In the genomic region with DNA sequence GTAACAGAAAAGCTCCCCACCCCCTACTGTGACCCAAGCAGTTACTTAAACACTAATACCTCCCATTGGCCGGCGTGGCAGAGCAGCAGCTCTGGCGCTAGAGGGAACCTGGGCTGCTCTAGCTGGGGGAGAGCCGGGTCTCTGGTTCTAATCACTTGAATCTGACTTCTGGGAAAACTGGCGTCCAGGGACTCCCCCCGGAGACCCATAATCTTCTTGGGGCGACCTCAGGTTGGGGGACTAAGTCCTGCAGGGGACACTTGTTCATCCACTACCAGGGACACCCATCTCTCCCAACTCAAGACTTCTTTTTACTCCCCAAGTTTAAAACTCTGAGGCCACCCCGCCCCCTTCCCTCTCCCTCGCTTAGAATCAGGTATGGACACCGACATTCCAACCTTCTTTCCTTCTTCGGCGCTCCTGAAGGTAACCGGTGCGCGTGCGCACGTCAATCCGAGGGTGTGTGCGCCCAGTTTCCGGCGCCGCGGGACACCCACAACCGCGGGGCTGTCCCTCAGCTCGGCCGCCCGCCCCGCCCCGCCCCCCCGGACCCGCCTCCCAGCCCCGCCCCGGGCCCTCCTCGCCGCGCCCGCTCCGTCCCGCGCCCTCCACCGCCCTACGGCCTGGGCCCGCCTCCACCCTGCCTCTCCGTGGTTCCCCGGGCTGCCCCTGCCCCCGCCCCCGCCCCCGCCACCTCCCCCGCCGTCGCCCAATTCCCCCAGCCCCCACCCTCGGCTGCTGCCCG, we compare ENCODE assay signal across 7 cellular contexts.
DNase-seq lines count a peak whose midpoint lies in the region; ATAC-seq, FAIRE-seq and TF ChIP-seq lines count a peak whose summit lies in the region.

A gene with protein sequence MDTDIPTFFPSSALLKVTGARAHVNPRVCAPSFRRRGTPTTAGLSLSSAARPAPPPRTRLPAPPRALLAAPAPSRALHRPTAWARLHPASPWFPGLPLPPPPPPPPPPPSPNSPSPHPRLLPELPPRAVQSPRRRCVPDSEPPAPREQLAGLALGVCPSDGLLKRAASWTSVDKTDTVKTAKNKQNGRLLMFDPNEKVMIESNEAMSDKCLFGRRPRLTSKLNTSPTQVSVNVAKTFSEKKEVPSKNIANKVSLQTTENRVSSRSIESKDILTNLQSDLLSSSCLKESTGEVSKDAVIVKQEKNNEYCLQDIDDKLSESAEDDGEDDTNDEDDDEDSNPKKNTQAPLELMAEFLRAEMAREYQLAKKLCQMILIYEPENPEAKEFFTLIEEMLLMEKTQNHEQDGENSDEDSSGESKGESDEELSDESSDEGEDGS (plus strand): TSS at position 75 of the 745 bp plus-strand sequence. CDS start 304 bp downstream, at position 379.

- peak; percentile 64 for ATAC-seq in HG02973 (IDR thresholded peaks at IDR 0.05; ENCODE audit: unreplicated experiment)

- peak; percentile 70 for FAIRE-seq in GM18507 (lab: Jason Lieb, UNC)

- H3K4me3 ChIP-seq in WI38 (ENCODE audit: low read depth, low read length): peak within 1 kb of the TSS; percentile 59
- peak within 1 kb of the TSS; percentile 56 to 58 for H3K4me3 ChIP-seq in cardiac fibroblast (replicated peaks in 1 of 2; ENCODE audit: low read depth in 2 of 2, low read length in 2 of 2)

- TF ChIP-seq CTCF in WI38 (IDR thresholded peaks at IDR 0.05; ENCODE audit: low read depth, low read length) (no peak), cardiac fibroblast (IDR thresholded peaks at IDR 0.05; ENCODE audit: low read depth, low read length) (peak; percentile 29)

- DNase-seq in GM18507 (ENCODE audit: extremely low spot score, insufficient read length, low read depth) (peak; percentile 84), NCI-H2107 treated with DMSO at 0.1 percent for 48 hours (lab: John Stamatoyannopoulos, UW; ENCODE audit: unreplicated experiment) (peak; percentile 34), cardiac fibroblast (ENCODE audit: low read depth in 2 of 2) (peak; percentile 47 to 53), iris pigment epithelial cell (ENCODE audit: low read depth) (peak; percentile 66)
- peak; percentile 40 to 60 for DNase-seq in stimulated activated CD4-positive, alpha-beta T cell treated with anti-CD3 and anti-CD28 coated beads, Interleukin-12 subunit alpha, Interleukin-12 subunit beta, amount 100 ng/mL, for 24 hours (ENCODE audit: low read depth in 2 of 2)

Comparison
In these comparisons a context has a peak if more than half of its experiments do, and no peak if none do; other contexts are left out.
1. Peak in every context shown above with its lines: DNase-seq, ATAC-seq and H3K4me3 ChIP-seq.
2. DNase-seq: peak in every context shown above with its lines; median percentile 84 in GM18507; 66 in iris pigment epithelial cell; 50 in cardiac fibroblast; 50 in stimulated activated CD4-positive, alpha-beta T cell treated with anti-CD3 and anti-CD28 coated beads, Interleukin-12 subunit alpha, Interleukin-12 subunit beta, amount 100 ng/mL, for 24 hours; 34 in NCI-H2107 treated with DMSO at 0.1 percent for 48 hours.